In the genomic region with DNA sequence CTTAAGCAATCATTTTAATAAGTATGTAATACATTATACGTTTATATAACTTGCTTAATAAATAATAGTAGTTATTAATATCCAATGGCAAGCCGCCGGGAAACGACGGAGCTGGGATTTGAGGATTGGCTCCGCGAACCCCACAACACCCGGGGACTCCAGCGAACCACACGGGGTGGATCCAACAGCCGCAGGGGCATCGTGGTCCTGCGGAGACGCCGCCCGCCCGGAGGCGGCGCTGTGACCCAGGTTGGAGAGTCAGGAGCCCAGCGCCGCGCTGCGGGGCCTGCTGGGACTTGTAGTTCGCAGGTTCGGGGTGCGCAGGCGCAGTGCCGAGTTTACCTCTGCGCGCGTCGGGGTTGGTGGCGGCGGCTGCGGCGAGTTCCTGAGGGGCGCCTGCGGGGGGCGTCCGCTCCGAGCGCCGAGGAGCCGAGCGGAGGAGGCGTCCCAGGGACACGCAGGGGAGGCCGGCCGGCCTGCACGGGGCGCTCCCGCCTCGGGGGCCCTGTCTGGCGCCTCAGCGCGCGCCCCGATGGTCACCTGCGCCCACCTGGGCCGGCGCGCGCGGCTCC, we compare ENCODE assay signal across 1 cellular context.
A peak's percentile ranks its signal among the peaks of the same experiment; 100 is the strongest.
TF ChIP-seq lines count a peak whose summit lies in the region.

A gene (plus strand): TSS at position 329 of the 572 bp plus-strand sequence. CDS start 204 bp downstream, at position 533.

TF ChIP-seq in HEK293, 187 proteins besides CTCF, POLR2A, EP300 and RAD21 (continued from another document and continues in another):
- TF ChIP-seq, protein P1, sequence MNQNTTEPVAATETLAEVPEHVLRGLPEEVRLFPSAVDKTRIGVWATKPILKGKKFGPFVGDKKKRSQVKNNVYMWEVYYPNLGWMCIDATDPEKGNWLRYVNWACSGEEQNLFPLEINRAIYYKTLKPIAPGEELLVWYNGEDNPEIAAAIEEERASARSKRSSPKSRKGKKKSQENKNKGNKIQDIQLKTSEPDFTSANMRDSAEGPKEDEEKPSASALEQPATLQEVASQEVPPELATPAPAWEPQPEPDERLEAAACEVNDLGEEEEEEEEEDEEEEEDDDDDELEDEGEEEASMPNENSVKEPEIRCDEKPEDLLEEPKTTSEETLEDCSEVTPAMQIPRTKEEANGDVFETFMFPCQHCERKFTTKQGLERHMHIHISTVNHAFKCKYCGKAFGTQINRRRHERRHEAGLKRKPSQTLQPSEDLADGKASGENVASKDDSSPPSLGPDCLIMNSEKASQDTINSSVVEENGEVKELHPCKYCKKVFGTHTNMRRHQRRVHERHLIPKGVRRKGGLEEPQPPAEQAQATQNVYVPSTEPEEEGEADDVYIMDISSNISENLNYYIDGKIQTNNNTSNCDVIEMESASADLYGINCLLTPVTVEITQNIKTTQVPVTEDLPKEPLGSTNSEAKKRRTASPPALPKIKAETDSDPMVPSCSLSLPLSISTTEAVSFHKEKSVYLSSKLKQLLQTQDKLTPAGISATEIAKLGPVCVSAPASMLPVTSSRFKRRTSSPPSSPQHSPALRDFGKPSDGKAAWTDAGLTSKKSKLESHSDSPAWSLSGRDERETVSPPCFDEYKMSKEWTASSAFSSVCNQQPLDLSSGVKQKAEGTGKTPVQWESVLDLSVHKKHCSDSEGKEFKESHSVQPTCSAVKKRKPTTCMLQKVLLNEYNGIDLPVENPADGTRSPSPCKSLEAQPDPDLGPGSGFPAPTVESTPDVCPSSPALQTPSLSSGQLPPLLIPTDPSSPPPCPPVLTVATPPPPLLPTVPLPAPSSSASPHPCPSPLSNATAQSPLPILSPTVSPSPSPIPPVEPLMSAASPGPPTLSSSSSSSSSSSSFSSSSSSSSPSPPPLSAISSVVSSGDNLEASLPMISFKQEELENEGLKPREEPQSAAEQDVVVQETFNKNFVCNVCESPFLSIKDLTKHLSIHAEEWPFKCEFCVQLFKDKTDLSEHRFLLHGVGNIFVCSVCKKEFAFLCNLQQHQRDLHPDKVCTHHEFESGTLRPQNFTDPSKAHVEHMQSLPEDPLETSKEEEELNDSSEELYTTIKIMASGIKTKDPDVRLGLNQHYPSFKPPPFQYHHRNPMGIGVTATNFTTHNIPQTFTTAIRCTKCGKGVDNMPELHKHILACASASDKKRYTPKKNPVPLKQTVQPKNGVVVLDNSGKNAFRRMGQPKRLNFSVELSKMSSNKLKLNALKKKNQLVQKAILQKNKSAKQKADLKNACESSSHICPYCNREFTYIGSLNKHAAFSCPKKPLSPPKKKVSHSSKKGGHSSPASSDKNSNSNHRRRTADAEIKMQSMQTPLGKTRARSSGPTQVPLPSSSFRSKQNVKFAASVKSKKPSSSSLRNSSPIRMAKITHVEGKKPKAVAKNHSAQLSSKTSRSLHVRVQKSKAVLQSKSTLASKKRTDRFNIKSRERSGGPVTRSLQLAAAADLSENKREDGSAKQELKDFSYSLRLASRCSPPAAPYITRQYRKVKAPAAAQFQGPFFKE (tag by site-specific recombination; IDR thresholded peaks at IDR 0.05; ENCODE audit: borderline replicate concordance) = no peak
- TF ChIP-seq ZNF239 (tag by site-specific recombination; IDR thresholded peaks at IDR 0.05) (no peak), KLF8 (tag by site-specific recombination; IDR thresholded peaks at IDR 0.05) (peak; percentile 77), ZIC2 (tag by site-specific recombination; IDR thresholded peaks at IDR 0.05) (peak; percentile 87), SP7 (tag by site-specific recombination; IDR thresholded peaks at IDR 0.05) (peak; percentile 77), ZNF747 (tag by site-specific recombination; IDR thresholded peaks at IDR 0.05) (no peak), ZNF664 (tag by site-specific recombination; IDR thresholded peaks at IDR 0.05) (peak; percentile 52; the same call in 1 of the 2 replicates), ZNF10 (tag by site-specific recombination; IDR thresholded peaks at IDR 0.05) (no peak), ZNF184 (tag by site-specific recombination; IDR thresholded peaks at IDR 0.05) (peak; percentile 34; the same call in 1 of the 2 replicates), ZNF335 (tag by site-specific recombination; conservative IDR thresholded peaks at IDR 0.05) (peak; percentile 58; the same call in 1 of the 2 replicates), ZNF791 (tag by site-specific recombination; IDR thresholded peaks at IDR 0.05) (no peak), ZSCAN16 (tag by site-specific recombination; IDR thresholded peaks at IDR 0.05) (no peak), ZNF221 (tag by site-specific recombination; IDR thresholded peaks at IDR 0.05; ENCODE audit: borderline replicate concordance) (no peak), ZNF670 (tag by site-specific recombination; IDR thresholded peaks at IDR 0.05; ENCODE audit: low read depth) (no peak), ZNF521 (tag by site-specific recombination; IDR thresholded peaks at IDR 0.05) (no peak), ZNF114 (tag by site-specific recombination; IDR thresholded peaks at IDR 0.05) (no peak), HOXD13 (CRISPR knock-in tag; IDR thresholded peaks at IDR 0.05; ENCODE audit: borderline replicate concordance) (no peak), ZNF416 (tag by site-specific recombination; IDR thresholded peaks at IDR 0.05) (no peak), ZNF132 (tag by site-specific recombination; IDR thresholded peaks at IDR 0.05; ENCODE audit: borderline replicate concordance) (no peak), ZNF157 (tag by site-specific recombination; IDR thresholded peaks at IDR 0.05) (no peak), ZNF792 (tag by site-specific recombination; IDR thresholded peaks at IDR 0.05) (no peak), ZNF610 (tag by site-specific recombination; IDR thresholded peaks at IDR 0.05; ENCODE audit: borderline replicate concordance) (peak; percentile 41; the same call in 1 of the 2 replicates), ZNF133 (tag by site-specific recombination; IDR thresholded peaks at IDR 0.05) (no peak), ZNF223 (tag by site-specific recombination; IDR thresholded peaks at IDR 0.05) (no peak), ZNF341 (tag by site-specific recombination; IDR thresholded peaks at IDR 0.05; ENCODE audit: low read depth) (peak; percentile 86), ZFP37 (tag by site-specific recombination; IDR thresholded peaks at IDR 0.05) (no peak), ZFP69B (tag by site-specific recombination; IDR thresholded peaks at IDR 0.05) (no peak; the same call in 1 of the 2 replicates), ZNF660 (tag by site-specific recombination; IDR thresholded peaks at IDR 0.05) (peak; percentile 85)
- TF ChIP-seq, protein P2, sequence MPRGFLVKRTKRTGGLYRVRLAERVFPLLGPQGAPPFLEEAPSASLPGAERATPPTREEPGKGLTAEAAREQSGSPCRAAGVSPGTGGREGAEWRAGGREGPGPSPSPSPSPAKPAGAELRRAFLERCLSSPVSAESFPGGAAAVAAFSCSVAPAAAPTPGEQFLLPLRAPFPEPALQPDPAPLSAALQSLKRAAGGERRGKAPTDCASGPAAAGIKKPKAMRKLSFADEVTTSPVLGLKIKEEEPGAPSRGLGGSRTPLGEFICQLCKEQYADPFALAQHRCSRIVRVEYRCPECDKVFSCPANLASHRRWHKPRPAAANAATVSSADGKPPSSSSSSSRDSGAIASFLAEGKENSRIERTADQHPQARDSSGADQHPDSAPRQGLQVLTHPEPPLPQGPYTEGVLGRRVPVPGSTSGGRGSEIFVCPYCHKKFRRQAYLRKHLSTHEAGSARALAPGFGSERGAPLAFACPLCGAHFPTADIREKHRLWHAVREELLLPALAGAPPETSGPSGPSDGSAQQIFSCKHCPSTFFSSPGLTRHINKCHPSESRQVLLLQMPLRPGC (tag by site-specific recombination; IDR thresholded peaks at IDR 0.05) = 0 out of 2 replicates have a peak, but pooled peaks have one; percentile 50
- TF ChIP-seq, protein P3, sequence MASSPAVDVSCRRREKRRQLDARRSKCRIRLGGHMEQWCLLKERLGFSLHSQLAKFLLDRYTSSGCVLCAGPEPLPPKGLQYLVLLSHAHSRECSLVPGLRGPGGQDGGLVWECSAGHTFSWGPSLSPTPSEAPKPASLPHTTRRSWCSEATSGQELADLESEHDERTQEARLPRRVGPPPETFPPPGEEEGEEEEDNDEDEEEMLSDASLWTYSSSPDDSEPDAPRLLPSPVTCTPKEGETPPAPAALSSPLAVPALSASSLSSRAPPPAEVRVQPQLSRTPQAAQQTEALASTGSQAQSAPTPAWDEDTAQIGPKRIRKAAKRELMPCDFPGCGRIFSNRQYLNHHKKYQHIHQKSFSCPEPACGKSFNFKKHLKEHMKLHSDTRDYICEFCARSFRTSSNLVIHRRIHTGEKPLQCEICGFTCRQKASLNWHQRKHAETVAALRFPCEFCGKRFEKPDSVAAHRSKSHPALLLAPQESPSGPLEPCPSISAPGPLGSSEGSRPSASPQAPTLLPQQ (tag by site-specific recombination; IDR thresholded peaks at IDR 0.05) = peak; percentile 68
- TF ChIP-seq, protein P4, sequence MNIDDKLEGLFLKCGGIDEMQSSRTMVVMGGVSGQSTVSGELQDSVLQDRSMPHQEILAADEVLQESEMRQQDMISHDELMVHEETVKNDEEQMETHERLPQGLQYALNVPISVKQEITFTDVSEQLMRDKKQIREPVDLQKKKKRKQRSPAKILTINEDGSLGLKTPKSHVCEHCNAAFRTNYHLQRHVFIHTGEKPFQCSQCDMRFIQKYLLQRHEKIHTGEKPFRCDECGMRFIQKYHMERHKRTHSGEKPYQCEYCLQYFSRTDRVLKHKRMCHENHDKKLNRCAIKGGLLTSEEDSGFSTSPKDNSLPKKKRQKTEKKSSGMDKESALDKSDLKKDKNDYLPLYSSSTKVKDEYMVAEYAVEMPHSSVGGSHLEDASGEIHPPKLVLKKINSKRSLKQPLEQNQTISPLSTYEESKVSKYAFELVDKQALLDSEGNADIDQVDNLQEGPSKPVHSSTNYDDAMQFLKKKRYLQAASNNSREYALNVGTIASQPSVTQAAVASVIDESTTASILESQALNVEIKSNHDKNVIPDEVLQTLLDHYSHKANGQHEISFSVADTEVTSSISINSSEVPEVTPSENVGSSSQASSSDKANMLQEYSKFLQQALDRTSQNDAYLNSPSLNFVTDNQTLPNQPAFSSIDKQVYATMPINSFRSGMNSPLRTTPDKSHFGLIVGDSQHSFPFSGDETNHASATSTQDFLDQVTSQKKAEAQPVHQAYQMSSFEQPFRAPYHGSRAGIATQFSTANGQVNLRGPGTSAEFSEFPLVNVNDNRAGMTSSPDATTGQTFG (tag by site-specific recombination; IDR thresholded peaks at IDR 0.05; ENCODE audit: borderline replicate concordance) = no peak
- TF ChIP-seq, protein P5, sequence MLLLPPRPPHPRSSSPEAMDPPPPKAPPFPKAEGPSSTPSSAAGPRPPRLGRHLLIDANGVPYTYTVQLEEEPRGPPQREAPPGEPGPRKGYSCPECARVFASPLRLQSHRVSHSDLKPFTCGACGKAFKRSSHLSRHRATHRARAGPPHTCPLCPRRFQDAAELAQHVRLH (tag by site-specific recombination; IDR thresholded peaks at IDR 0.05) = peak; percentile 47; the same call in 1 of the 2 replicates
- TF ChIP-seq, protein P6, sequence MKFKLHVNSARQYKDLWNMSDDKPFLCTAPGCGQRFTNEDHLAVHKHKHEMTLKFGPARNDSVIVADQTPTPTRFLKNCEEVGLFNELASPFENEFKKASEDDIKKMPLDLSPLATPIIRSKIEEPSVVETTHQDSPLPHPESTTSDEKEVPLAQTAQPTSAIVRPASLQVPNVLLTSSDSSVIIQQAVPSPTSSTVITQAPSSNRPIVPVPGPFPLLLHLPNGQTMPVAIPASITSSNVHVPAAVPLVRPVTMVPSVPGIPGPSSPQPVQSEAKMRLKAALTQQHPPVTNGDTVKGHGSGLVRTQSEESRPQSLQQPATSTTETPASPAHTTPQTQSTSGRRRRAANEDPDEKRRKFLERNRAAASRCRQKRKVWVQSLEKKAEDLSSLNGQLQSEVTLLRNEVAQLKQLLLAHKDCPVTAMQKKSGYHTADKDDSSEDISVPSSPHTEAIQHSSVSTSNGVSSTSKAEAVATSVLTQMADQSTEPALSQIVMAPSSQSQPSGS (tag by site-specific recombination; IDR thresholded peaks at IDR 0.05; ENCODE audit: low read depth) = no peak
- TF ChIP-seq, protein P7, sequence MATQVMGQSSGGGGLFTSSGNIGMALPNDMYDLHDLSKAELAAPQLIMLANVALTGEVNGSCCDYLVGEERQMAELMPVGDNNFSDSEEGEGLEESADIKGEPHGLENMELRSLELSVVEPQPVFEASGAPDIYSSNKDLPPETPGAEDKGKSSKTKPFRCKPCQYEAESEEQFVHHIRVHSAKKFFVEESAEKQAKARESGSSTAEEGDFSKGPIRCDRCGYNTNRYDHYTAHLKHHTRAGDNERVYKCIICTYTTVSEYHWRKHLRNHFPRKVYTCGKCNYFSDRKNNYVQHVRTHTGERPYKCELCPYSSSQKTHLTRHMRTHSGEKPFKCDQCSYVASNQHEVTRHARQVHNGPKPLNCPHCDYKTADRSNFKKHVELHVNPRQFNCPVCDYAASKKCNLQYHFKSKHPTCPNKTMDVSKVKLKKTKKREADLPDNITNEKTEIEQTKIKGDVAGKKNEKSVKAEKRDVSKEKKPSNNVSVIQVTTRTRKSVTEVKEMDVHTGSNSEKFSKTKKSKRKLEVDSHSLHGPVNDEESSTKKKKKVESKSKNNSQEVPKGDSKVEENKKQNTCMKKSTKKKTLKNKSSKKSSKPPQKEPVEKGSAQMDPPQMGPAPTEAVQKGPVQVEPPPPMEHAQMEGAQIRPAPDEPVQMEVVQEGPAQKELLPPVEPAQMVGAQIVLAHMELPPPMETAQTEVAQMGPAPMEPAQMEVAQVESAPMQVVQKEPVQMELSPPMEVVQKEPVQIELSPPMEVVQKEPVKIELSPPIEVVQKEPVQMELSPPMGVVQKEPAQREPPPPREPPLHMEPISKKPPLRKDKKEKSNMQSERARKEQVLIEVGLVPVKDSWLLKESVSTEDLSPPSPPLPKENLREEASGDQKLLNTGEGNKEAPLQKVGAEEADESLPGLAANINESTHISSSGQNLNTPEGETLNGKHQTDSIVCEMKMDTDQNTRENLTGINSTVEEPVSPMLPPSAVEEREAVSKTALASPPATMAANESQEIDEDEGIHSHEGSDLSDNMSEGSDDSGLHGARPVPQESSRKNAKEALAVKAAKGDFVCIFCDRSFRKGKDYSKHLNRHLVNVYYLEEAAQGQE (tag by site-specific recombination; IDR thresholded peaks at IDR 0.05) = peak; percentile 44; the same call in 1 of the 2 replicates
- TF ChIP-seq, protein P8, sequence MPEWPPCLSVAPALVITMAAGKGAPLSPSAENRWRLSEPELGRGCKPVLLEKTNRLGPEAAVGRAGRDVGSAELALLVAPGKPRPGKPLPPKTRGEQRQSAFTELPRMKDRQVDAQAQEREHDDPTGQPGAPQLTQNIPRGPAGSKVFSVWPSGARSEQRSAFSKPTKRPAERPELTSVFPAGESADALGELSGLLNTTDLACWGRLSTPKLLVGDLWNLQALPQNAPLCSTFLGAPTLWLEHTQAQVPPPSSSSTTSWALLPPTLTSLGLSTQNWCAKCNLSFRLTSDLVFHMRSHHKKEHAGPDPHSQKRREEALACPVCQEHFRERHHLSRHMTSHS (tag by site-specific recombination; IDR thresholded peaks at IDR 0.05) = no peak
- TF ChIP-seq, protein P9, sequence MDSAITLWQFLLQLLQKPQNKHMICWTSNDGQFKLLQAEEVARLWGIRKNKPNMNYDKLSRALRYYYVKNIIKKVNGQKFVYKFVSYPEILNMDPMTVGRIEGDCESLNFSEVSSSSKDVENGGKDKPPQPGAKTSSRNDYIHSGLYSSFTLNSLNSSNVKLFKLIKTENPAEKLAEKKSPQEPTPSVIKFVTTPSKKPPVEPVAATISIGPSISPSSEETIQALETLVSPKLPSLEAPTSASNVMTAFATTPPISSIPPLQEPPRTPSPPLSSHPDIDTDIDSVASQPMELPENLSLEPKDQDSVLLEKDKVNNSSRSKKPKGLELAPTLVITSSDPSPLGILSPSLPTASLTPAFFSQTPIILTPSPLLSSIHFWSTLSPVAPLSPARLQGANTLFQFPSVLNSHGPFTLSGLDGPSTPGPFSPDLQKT (IDR thresholded peaks at IDR 0.05; ENCODE audit: borderline replicate concordance, low read depth, low read length) = no peak
